7 cellular contexts compared by ENCODE assay signal in genomic region chr17:47216821-47217220, GRCh38. TPM values are rescaled to one million over a fixed set of nuclear protein-coding genes. Genes with fewer than 3 reads are reported as not detected.
"Had no signal": no experiment of that assay in that cellular context is flagged by ENCODE, and none has a peak within 500 bp of the region (broad histone marks: within the 10 kb centered on the region; RNA-seq: fewer than 3 reads in every experiment).

No MANE protein-coding gene starts in this region.

RNA-seq across cellular contexts. Expression of gene MYL4, which starts 7.7 kb away (rescaled TPM):
- total RNA-seq: activated T-helper 2 cell treated with anti-CD3 and anti-CD28 coated beads, Interferon-gamma antibody, Interleukin-2, Interleukin-4, amounts not matched to agents 10 μg/mL and 5 μg/mL and 100 μg/mL, durations not matched to agents 14 hours and 24 hours and 36 hours; ascending aorta; body of pancreas; bronchial epithelial cell; MCF 10A had no signal
- polyA plus RNA-seq: IgD-negative memory B cell, SK-N-SH had no signal

RNA-seq across cellular contexts. Expression of gene ITGB3, which starts 36.8 kb away (rescaled TPM):
- total RNA-seq: activated T-helper 2 cell treated with anti-CD3 and anti-CD28 coated beads, Interferon-gamma antibody, Interleukin-2, Interleukin-4, amounts not matched to agents 10 μg/mL and 5 μg/mL and 100 μg/mL, durations not matched to agents 14 hours and 24 hours and 36 hours had no signal
